22 cellular contexts compared by ENCODE assay signal in genomic region chr2:190272457-190272842, GRCh38. TPM values are rescaled to one million over a fixed set of nuclear protein-coding genes. Genes with fewer than 3 reads are reported as not detected.
DNase-seq lines count a peak whose midpoint lies in the region; ATAC-seq, FAIRE-seq and TF ChIP-seq lines count a peak whose summit lies in the region.
"Had no signal": no experiment of that assay in that cellular context is flagged by ENCODE, and none has a peak within 500 bp of the region (broad histone marks: within the 10 kb centered on the region; RNA-seq: fewer than 3 reads in every experiment).

No MANE protein-coding gene starts in this region.

- no peak overlapping the region for H3K9ac ChIP-seq in GM12878 (ENCODE audit: control insufficient read depth, insufficient read depth, low read length)
- H3K9ac ChIP-seq: BLaER1 had no signal

- FAIRE-seq in GM19239 (lab: Jason Lieb, UNC) (peak; percentile 33), GM12878 (lab: Jason Lieb, UNC) (no peak)
- FAIRE-seq: HepG2 had no signal

- no peaks in the 10 kb centered on the region for H3K79me2 ChIP-seq in GM12878 (ENCODE audit: control insufficient read depth, insufficient read depth, low read length)

- H3K4me2 ChIP-seq in GM12878 (ENCODE audit: control insufficient read depth, insufficient read depth) = no peak overlapping the region
- H3K4me2 ChIP-seq: BLaER1 had no signal

- no peak overlapping the region for H3K27ac ChIP-seq in GM12878 (ENCODE audit: control insufficient read depth, insufficient read depth)
- no peak overlapping the region for H3K27ac ChIP-seq in left lung
- H3K27ac ChIP-seq in WERI-Rb-1 = no peak overlapping the region
- H3K27ac ChIP-seq: BLaER1, SJSA1 had no signal

- no peaks in the 10 kb centered on the region for H4K20me1 ChIP-seq in GM12878 (ENCODE audit: control insufficient read depth, insufficient read depth)
- H4K20me1 ChIP-seq: BLaER1 had no signal

- CTCF ChIA-PET in GM12878 (lab: Yijun Ruan, JAX) = interaction anchor here (1.3 kb wide), 2 partner anchors 136 to 183 kb away, joined by 3 to 5 read pairs; no protein-coding TSS in a partner anchor

- TF ChIP-seq POLR2A in GM12878 (IDR thresholded peaks at IDR 0.05; ENCODE audit: low read depth, low read length) = no peak

- POLR2A ChIA-PET in GM12878 (lab: Charles Lee) = no interaction called here

- no peak for TF ChIP-seq EP300 in GM12878 (IDR thresholded peaks at IDR 0.05; ENCODE audit: borderline replicate concordance in 1 of 2, control insufficient read depth in 1 of 2, low read depth in 2 of 2, low read length in 2 of 2)

- H3K4me3 ChIP-seq in GM12878 (no peak overlapping the region), left lung (no peak overlapping the region), WERI-Rb-1 (ENCODE audit: low read depth, low read length) (no peak overlapping the region)
- H3K4me3 ChIP-seq: BLaER1, SJSA1 had no signal

- H3K9me3 ChIP-seq in GM12878 (replicated peaks; ENCODE audit: control insufficient read depth, insufficient read depth, low read length) (no peaks in the 10 kb centered on the region), left lung (no peaks in the 10 kb centered on the region), WERI-Rb-1 (ENCODE audit: severe bottlenecking) (no peaks in the 10 kb centered on the region)
- H3K9me3 ChIP-seq: BLaER1, SJSA1 had no signal

- in situ Hi-C loops in GM12878 (cut with MboI) = no loop called here

- no peak for TF ChIP-seq RAD21 in GM12878 (IDR thresholded peaks at IDR 0.05; ENCODE audit: insufficient read depth, low read depth, low read length)

- H3K36me3 ChIP-seq in GM12878 (ENCODE audit: control insufficient read depth in 2 of 2, insufficient read depth in 2 of 2, low read length in 1 of 2) (peaks cover 0 to 2% of the 10 kb centered on the region in 2 experiments; a peak in 2 of 4 replicates), left lung (no peaks in the 10 kb centered on the region), WERI-Rb-1 (no peaks in the 10 kb centered on the region)
- H3K36me3 ChIP-seq: SJSA1 had no signal

- peak; percentile 54 for ATAC-seq in GM18498 (IDR thresholded peaks at IDR 0.05; ENCODE audit: unreplicated experiment)
- peak; percentile 56 for ATAC-seq in GM12878
- ATAC-seq in left lung = no peak
- ATAC-seq: HepG2 had no signal

- no peak for DNase-seq in GM19239 (ENCODE audit: insufficient read length, low spot score)
- peak; percentile 90 for DNase-seq in OCI-M1 (lab: John Stamatoyannopoulos, UW)
- DNase-seq in GM12878 (ENCODE audit: low read depth, low spot score) = no peak
- DNase-seq in left lung = no peak
- DNase-seq in NCI-H146 (lab: John Stamatoyannopoulos, UW) = no peak
- no peak for DNase-seq in WERI-Rb-1
- DNase-seq in NCI-H526 (lab: John Stamatoyannopoulos, UW) = no peak
- DNase-seq: CD4-positive, CD25-positive, alpha-beta regulatory T cell; DMS153; Kasumi-1; NCI-H1417; NCI-H1694 treated with DMSO at 0.1 percent for 48 hours; NCI-H2081; NCI-H2227 treated with DMSO at 0.1 percent for 48 hours; NCI-H69; Right ventricle myocardium superior; RPMI8226; T-helper 2 cell had no signal

- WGBS in GM12878 (ENCODE audit: insufficient coverage, insufficient replicate concordance, low lambda C conversion rate, missing lambda C conversion rate) = 13% methylated on average over 2 of the region's 2 CpGs

- TF ChIP-seq CTCF in GM12878 (IDR thresholded peaks at IDR 0.05 in 2 of 3, conservative IDR thresholded peaks at IDR 0.05 in 1 of 3; ENCODE audit: control insufficient read depth in 2 of 3, extremely low read depth in 1 of 3, insufficient read depth in 1 of 3, low read depth in 3 of 3, low read length in 3 of 3) (no peak), left lung (IDR thresholded peaks at IDR 0.05) (no peak), WERI-Rb-1 (IDR thresholded peaks at IDR 0.05; ENCODE audit: low read depth, low read length) (no peak)

- H2AFZ ChIP-seq in GM12878 (ENCODE audit: control insufficient read depth, low read depth, low read length) = no peak overlapping the region

- no peaks in the 10 kb centered on the region for H3K27me3 ChIP-seq in GM12878 (replicated peaks in 1 of 2; ENCODE audit: control insufficient read depth in 2 of 2, insufficient read depth in 2 of 2, low read length in 1 of 2)
- H3K27me3 ChIP-seq in left lung = no peaks in the 10 kb centered on the region
- H3K27me3 ChIP-seq in WERI-Rb-1 (ENCODE audit: insufficient read depth, low read depth, severe bottlenecking) = no peaks in the 10 kb centered on the region
- H3K27me3 ChIP-seq: BLaER1, SJSA1 had no signal

- H3K4me1 ChIP-seq in GM12878 (ENCODE audit: control insufficient read depth, insufficient read depth, low read length) = no peaks in the 10 kb centered on the region
- no peaks in the 10 kb centered on the region for H3K4me1 ChIP-seq in left lung
- H3K4me1 ChIP-seq: BLaER1 had no signal

- intact Hi-C loops in GM12878 (cut with micrococcal nuclease; ENCODE audit: unreplicated experiment) (no loop called here), left lung (cut with DNase I) (loop anchor here in 1 of 2 donors (10.0 kb wide), 1 partner anchor 188 kb away; no protein-coding TSS in a partner anchor)

- no TSS peak for BruUV-seq in GM12878 (replicated peaks; lab: Mats Ljungman, UMichigan)

- RAD21 ChIA-PET in GM12878 (lab: Charles Lee; ENCODE audit: unreplicated experiment) = interaction anchor here (0.8 kb wide), 1 partner anchor 183 kb away, joined by 3 read pairs; no protein-coding TSS in a partner anchor

- SMC1A ChIA-PET in GM12878 (lab: Charles Lee; ENCODE audit: uncharacterized antibody, unreplicated experiment) = interaction anchor here (0.6 to 1.9 kb wide), 6 partner anchors 9 to 653 kb away, joined by 3 to 6 read pairs (median 4); no protein-coding TSS in a partner anchor

TF ChIP-seq in GM12878, 131 proteins besides CTCF, POLR2A, EP300 and RAD21:
- TF ChIP-seq NR2F1 (conservative IDR thresholded peaks at IDR 0.05) (peak; percentile 48; the same call in 1 of the 2 replicates), SUZ12 (IDR thresholded peaks at IDR 0.05; ENCODE audit: unreplicated experiment) (no peak)

RNA-seq across cellular contexts. Expression of gene HIBCH, which starts 47.2 kb away (rescaled TPM):
- total RNA-seq in GM12878 (2013; cell fraction: nucleolus; rRNA removed) = 109 and 114 TPM in 2 replicates
- total RNA-seq in GM12878 (2014; rRNA removed) (22.3 and 28.0 TPM in 2 replicates), GM12878 (2014; rRNA removed; fragmentation: Illumina TruSeq; extraction: Trizol) (33.6 and 34.2 TPM in 2 replicates), GM12878 (2021) (28.4 and 29.3 TPM in 2 replicates), left lung (10 to 100 TPM; 31.8 to 32.9 TPM)
- polyA plus RNA-seq in GM12878 (2011; ENCODE audit: low read depth) = 16.0 TPM
- polyA plus RNA-seq in GM12878 (2011; rRNA removed) (40.1 and 66.2 TPM in 2 replicates), GM12878 (2014; fragmentation: Illumina TruSeq; extraction: Trizol) (34.6 and 43.2 TPM in 2 replicates), GM12878 (2014; fragmentation: Nextera tagmentation; extraction: Ambion mirVana) (10 to 100 TPM; 64.6 to 73.8 TPM), GM12878 (2014; rRNA removed) (24.5 and 29.0 TPM in 2 replicates), GM12878 (2016; fragmentation: Nextera tagmentation; extraction: Ambion mirVana) (10 to 100 TPM; 73.8 to 81.0 TPM)
- polyA plus RNA-seq in GM12878 (2011; cell fraction: cytosol; rRNA removed) = 9.5 and 10.1 TPM in 2 replicates
- 31.6 and 35.0 TPM in 2 replicates for polyA plus RNA-seq in GM12878 (2011; cell fraction: nucleus; rRNA removed)
- polyA plus RNA-seq in GM12878 (2012) = 21.2 and 21.6 TPM in 2 replicates
- 25.7 and 29.2 TPM in 2 replicates for polyA minus RNA-seq in GM12878 (2011; rRNA and poly(A)+ RNA removed)
- polyA minus RNA-seq in GM12878 (2011; cell fraction: cytosol; rRNA and poly(A)+ RNA removed) = 6.3 and 7.9 TPM in 2 replicates
- polyA minus RNA-seq in GM12878 (2011; cell fraction: nucleus; rRNA and poly(A)+ RNA removed) = 37.0 and 62.1 TPM in 2 replicates
